16 cellular contexts compared by ENCODE assay signal in the genomic region with DNA sequence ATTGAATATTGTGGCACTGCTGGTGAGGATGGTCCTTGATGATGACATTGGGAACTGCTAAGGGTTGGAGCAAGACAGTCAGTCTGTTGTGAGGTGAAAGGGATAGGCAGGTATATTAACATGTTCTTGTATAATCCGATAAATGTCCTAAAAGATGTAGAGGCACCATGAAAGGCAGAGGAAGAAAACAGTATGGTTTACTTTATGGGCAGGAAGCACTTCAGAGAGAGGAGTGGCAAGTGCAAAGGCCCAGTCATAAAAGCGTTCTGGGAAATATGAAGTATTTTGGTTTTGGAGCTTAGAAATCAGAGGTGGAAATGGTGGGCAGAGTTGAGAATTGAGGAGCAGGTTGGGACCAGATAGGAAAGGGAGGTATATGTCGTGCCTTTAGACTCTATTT. TPM values are rescaled to one million over a fixed set of nuclear protein-coding genes. Genes with fewer than 3 reads are reported as not detected.
DNase-seq lines count a peak whose midpoint lies in the region; ATAC-seq and TF ChIP-seq lines count a peak whose summit lies in the region.
"Had no signal": no experiment of that assay in that cellular context is flagged by ENCODE, and none has a peak within 500 bp of the region (broad histone marks: within the 10 kb centered on the region; RNA-seq: fewer than 3 reads in every experiment).

No MANE protein-coding gene starts in this region.

- no peak for DNase-seq in activated naive CD4-positive, alpha-beta T cell treated with anti-CD3 and anti-CD28 coated beads, Interleukin-2, amount 50 U/mL, for 72 hours (ENCODE audit: low spot score in 2 of 2)
- no peak for DNase-seq in activated naive CD4-positive, alpha-beta T cell treated with Interleukin-2 at 50 U/mL for 16 hours
- no peak for DNase-seq in PC-9
- DNase-seq in epithelial cell of prostate (ENCODE audit: low read depth, low spot score) = no peak
- no peak for DNase-seq in right lobe of liver
- DNase-seq in NCI-H1930 (lab: John Stamatoyannopoulos, UW) = no peak
- DNase-seq: DMS79, NCI-H1417, NCI-H187, NCI-H345, NCI-H524 treated with DMSO at 0.1 percent for 48 hours, PC-3 had no signal

- POLR2A ChIA-PET in PC-9 (lab: Charles Lee; ENCODE audit: unreplicated experiment) = no interaction called here

- peaks cover 7 to 13% of the 10 kb centered on the region in 2 donors for H3K36me3 Mint-ChIP-seq in activated naive CD4-positive, alpha-beta T cell treated with anti-CD3 and anti-CD28 coated beads, Interleukin-2, amount 50 U/mL, for 72 hours

- H3F3A ChIP-seq in PC-9 (ENCODE audit: insufficient read depth, low read depth) = peaks cover 12% of the 10 kb centered on the region; the same call in 1 of the 2 replicates

- no peaks in the 10 kb centered on the region for H3K9me3 Mint-ChIP-seq in activated naive CD4-positive, alpha-beta T cell treated with anti-CD3 and anti-CD28 coated beads, Interleukin-2, amount 50 U/mL, for 72 hours

- peaks cover 35% of the 10 kb centered on the region for H3K79me2 ChIP-seq in PC-9 (ENCODE audit: low read depth)

- no peak overlapping the region for H3K4me2 ChIP-seq in PC-9
- H3K4me2 ChIP-seq: BLaER1, KMS-11 had no signal

- 0 out of 2 replicates have a peak, but pooled peaks cover under 1% of the 10 kb centered on the region for H3K4me1 ChIP-seq in PC-9 (replicated peaks; ENCODE audit: insufficient read depth)
- peaks cover 0 to 8% (median under 1%) of the 10 kb centered on the region in 4 donors for H3K4me1 ChIP-seq in right lobe of liver
- H3K4me1 ChIP-seq: BLaER1, SJSA1 had no signal

- H3K27me3 ChIP-seq in PC-9 (ENCODE audit: insufficient read depth, low read depth) = no peaks in the 10 kb centered on the region
- no peaks in the 10 kb centered on the region for H3K27me3 ChIP-seq in right lobe of liver
- H3K27me3 ChIP-seq: BLaER1, SJSA1 had no signal

- intact Hi-C loops in PC-9 (cut with micrococcal nuclease; ENCODE audit: unreplicated experiment) = no loop called here
- intact Hi-C loops in right lobe of liver (cut with DNase I) = no loop called here

- H3K9me3 ChIP-seq in PC-9 (ENCODE audit: insufficient read depth, low read depth) = no peaks in the 10 kb centered on the region
- no peaks in the 10 kb centered on the region for H3K9me3 ChIP-seq in right lobe of liver
- H3K9me3 ChIP-seq: BLaER1, SJSA1 had no signal

- H3K27ac Mint-ChIP-seq in activated naive CD4-positive, alpha-beta T cell treated with anti-CD3 and anti-CD28 coated beads, Interleukin-2, amount 50 U/mL, for 72 hours = peak overlapping the region; percentile 22 to 67

- H3K9me2 ChIP-seq in PC-9 (ENCODE audit: insufficient read depth) = no peaks in the 10 kb centered on the region

- BruUV-seq in PC-9 (replicated peaks; lab: Mats Ljungman, UMichigan) = no TSS peak

- CTCF ChIA-PET in PC-9 (lab: Charles Lee) = no interaction called here

- H3K36me3 ChIP-seq in PC-9 (ENCODE audit: low read depth) (peaks cover 48% of the 10 kb centered on the region), right lobe of liver (peaks cover 0 to 54% (median 18%) of the 10 kb centered on the region in 4 donors)

- no peak for ATAC-seq in activated naive CD4-positive, alpha-beta T cell treated with anti-CD3 and anti-CD28 coated beads, Interleukin-2, amount 50 U/mL, for 72 hours
- no peak for ATAC-seq in GM18498 (IDR thresholded peaks at IDR 0.05; ENCODE audit: unreplicated experiment)
- no peak for ATAC-seq in right lobe of liver
- ATAC-seq: PC-3 had no signal

- TF ChIP-seq POLR2A in right lobe of liver (IDR thresholded peaks at IDR 0.05) = no peak

- WGBS in right lobe of liver (ENCODE audit: insufficient coverage, low coverage, low lambda C conversion rate, missing lambda C conversion rate) = 97% methylated on average over 3 of the region's 3 CpGs

- no peak overlapping the region for H2AFZ ChIP-seq in PC-9

- 0 out of 2 replicates have a peak overlapping the region, but pooled peaks have one; percentile 7 for H3K27ac ChIP-seq in PC-9
- H3K27ac ChIP-seq in epithelial cell of prostate = peak overlapping the region; percentile 36
- H3K27ac ChIP-seq in right lobe of liver = no peak overlapping the region
- H3K27ac ChIP-seq: BLaER1, KMS-11, SJSA1 had no signal

- TF ChIP-seq CTCF in PC-9 (conservative IDR thresholded peaks at IDR 0.05) (no peak), right lobe of liver (IDR thresholded peaks at IDR 0.05) (no peak)

- H3K4me3 ChIP-seq in PC-9 (no peak overlapping the region), right lobe of liver (no peak overlapping the region)
- H3K4me3 ChIP-seq: BLaER1, SJSA1 had no signal

- no peaks in the 10 kb centered on the region for H4K20me1 ChIP-seq in PC-9 (ENCODE audit: insufficient read depth)

RNA-seq across cellular contexts. Expression of a gene that starts 9.5 kb away (rescaled TPM):
- total RNA-seq in activated naive CD4-positive, alpha-beta T cell treated with anti-CD3 and anti-CD28 coated beads, Interleukin-2, amount 50 U/mL, for 72 hours = 100 to 1,000 TPM in 1 of 2 donors, 10 to 100 TPM in 1; 98.7 to 138 TPM
- total RNA-seq in PC-9 (2021) (50.6 and 55.1 TPM in 2 replicates), right lobe of liver (10 to 100 TPM; 11.7 to 33.2 (median 21.6) TPM)

RNA-seq across cellular contexts. Expression of a gene that starts 23.6 kb away (rescaled TPM):
- 1 to 10 TPM; 4.8 to 10.0 TPM for total RNA-seq in activated naive CD4-positive, alpha-beta T cell treated with anti-CD3 and anti-CD28 coated beads, Interleukin-2, amount 50 U/mL, for 72 hours
- total RNA-seq in PC-9 (2021) (7.7 and 10.8 TPM in 2 replicates), right lobe of liver (10 to 100 TPM in 2 of 6 experiments, 1 to 10 TPM in 4; 5.1 to 13.4 (median 7.4) TPM)

Comparison
In these comparisons a context has a peak if more than half of its experiments do, and no peak if none do; other contexts are left out.
1. H3K27ac ChIP-seq: peak in PC-9 (single experiment) and epithelial cell of prostate (single experiment); none in right lobe of liver (0 of 3).